ENCODE assay signal across 2 cellular contexts in the genomic region with DNA sequence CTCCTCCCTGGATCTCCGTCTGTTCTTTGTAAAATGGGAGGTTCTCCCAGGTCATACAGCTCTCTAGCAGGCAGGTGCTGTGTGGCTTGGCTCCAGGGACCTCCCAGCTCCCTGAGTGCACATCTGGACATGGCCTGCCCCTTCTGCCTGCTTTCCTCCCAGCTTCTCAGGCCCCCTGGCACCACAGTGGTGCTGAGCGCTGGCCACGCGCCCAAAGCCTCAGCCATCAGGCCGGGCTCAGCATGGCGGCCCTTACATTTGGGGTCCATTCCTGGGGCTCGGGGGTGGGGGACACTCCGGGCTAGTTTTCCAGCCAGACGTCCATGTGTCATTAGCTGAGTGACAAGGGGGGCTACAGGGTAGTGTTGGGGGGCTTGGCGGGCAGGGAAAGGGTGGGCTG.
TF ChIP-seq lines count a peak whose summit lies in the region.

No MANE protein-coding gene starts in this region.

TF ChIP-seq in H1, 55 proteins besides CTCF, POLR2A, EP300 and RAD21 (continued from another document):
- TF ChIP-seq HDAC2 (IDR thresholded peaks at IDR 0.05; ENCODE audit: borderline replicate concordance in 1 of 2, low read depth in 2 of 2, low read length in 2 of 2) (no peak), GTF2F1 (IDR thresholded peaks at IDR 0.05; ENCODE audit: borderline replicate concordance, low read depth, low read length) (no peak)
TF ChIP-seq in H1: peak in this region for 0.

TF ChIP-seq in WTC11, 78 proteins besides CTCF, POLR2A, EP300 and RAD21 (continued from another document):
- TF ChIP-seq, protein P1, sequence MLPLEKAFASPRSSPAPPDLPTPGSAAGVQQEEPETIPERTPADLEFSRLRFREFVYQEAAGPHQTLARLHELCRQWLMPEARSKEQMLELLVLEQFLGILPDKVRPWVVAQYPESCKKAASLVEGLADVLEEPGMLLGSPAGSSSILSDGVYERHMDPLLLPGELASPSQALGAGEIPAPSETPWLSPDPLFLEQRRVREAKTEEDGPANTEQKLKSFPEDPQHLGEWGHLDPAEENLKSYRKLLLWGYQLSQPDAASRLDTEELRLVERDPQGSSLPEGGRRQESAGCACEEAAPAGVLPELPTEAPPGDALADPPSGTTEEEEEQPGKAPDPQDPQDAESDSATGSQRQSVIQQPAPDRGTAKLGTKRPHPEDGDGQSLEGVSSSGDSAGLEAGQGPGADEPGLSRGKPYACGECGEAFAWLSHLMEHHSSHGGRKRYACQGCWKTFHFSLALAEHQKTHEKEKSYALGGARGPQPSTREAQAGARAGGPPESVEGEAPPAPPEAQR (CRISPR knock-in tag; IDR thresholded peaks at IDR 0.05), result no peak
- TF ChIP-seq, protein P2, sequence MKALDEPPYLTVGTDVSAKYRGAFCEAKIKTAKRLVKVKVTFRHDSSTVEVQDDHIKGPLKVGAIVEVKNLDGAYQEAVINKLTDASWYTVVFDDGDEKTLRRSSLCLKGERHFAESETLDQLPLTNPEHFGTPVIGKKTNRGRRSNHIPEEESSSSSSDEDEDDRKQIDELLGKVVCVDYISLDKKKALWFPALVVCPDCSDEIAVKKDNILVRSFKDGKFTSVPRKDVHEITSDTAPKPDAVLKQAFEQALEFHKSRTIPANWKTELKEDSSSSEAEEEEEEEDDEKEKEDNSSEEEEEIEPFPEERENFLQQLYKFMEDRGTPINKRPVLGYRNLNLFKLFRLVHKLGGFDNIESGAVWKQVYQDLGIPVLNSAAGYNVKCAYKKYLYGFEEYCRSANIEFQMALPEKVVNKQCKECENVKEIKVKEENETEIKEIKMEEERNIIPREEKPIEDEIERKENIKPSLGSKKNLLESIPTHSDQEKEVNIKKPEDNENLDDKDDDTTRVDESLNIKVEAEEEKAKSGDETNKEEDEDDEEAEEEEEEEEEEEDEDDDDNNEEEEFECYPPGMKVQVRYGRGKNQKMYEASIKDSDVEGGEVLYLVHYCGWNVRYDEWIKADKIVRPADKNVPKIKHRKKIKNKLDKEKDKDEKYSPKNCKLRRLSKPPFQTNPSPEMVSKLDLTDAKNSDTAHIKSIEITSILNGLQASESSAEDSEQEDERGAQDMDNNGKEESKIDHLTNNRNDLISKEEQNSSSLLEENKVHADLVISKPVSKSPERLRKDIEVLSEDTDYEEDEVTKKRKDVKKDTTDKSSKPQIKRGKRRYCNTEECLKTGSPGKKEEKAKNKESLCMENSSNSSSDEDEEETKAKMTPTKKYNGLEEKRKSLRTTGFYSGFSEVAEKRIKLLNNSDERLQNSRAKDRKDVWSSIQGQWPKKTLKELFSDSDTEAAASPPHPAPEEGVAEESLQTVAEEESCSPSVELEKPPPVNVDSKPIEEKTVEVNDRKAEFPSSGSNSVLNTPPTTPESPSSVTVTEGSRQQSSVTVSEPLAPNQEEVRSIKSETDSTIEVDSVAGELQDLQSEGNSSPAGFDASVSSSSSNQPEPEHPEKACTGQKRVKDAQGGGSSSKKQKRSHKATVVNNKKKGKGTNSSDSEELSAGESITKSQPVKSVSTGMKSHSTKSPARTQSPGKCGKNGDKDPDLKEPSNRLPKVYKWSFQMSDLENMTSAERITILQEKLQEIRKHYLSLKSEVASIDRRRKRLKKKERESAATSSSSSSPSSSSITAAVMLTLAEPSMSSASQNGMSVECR (CRISPR knock-in tag; IDR thresholded peaks at IDR 0.05; ENCODE audit: borderline replicate concordance), result no peak
- TF ChIP-seq ZNF219 (CRISPR knock-in tag; IDR thresholded peaks at IDR 0.05; ENCODE audit: borderline replicate concordance) (no peak), TEAD4 (CRISPR knock-in tag; IDR thresholded peaks at IDR 0.05) (no peak), MYBL2 (CRISPR knock-in tag; IDR thresholded peaks at IDR 0.05) (no peak), ESRRA (CRISPR knock-in tag; IDR thresholded peaks at IDR 0.05; ENCODE audit: borderline replicate concordance) (no peak), ZNF416 (CRISPR knock-in tag; IDR thresholded peaks at IDR 0.05) (no peak), PRRX2 (CRISPR knock-in tag; IDR thresholded peaks at IDR 0.05) (no peak), ZNF263 (CRISPR knock-in tag; IDR thresholded peaks at IDR 0.05; ENCODE audit: low read depth) (no peak), SMAD4 (CRISPR knock-in tag; IDR thresholded peaks at IDR 0.05) (no peak), KAT7 (CRISPR knock-in tag; IDR thresholded peaks at IDR 0.05; ENCODE audit: borderline replicate concordance) (no peak), NFE2L1 (CRISPR knock-in tag; IDR thresholded peaks at IDR 0.05) (no peak), NR1H2 (CRISPR knock-in tag; IDR thresholded peaks at IDR 0.05) (no peak), TCF7 (CRISPR knock-in tag; IDR thresholded peaks at IDR 0.05; ENCODE audit: low read depth) (no peak), ZNF317 (CRISPR knock-in tag; IDR thresholded peaks at IDR 0.05; ENCODE audit: borderline replicate concordance, low read depth) (no peak)
- TF ChIP-seq, protein P3, sequence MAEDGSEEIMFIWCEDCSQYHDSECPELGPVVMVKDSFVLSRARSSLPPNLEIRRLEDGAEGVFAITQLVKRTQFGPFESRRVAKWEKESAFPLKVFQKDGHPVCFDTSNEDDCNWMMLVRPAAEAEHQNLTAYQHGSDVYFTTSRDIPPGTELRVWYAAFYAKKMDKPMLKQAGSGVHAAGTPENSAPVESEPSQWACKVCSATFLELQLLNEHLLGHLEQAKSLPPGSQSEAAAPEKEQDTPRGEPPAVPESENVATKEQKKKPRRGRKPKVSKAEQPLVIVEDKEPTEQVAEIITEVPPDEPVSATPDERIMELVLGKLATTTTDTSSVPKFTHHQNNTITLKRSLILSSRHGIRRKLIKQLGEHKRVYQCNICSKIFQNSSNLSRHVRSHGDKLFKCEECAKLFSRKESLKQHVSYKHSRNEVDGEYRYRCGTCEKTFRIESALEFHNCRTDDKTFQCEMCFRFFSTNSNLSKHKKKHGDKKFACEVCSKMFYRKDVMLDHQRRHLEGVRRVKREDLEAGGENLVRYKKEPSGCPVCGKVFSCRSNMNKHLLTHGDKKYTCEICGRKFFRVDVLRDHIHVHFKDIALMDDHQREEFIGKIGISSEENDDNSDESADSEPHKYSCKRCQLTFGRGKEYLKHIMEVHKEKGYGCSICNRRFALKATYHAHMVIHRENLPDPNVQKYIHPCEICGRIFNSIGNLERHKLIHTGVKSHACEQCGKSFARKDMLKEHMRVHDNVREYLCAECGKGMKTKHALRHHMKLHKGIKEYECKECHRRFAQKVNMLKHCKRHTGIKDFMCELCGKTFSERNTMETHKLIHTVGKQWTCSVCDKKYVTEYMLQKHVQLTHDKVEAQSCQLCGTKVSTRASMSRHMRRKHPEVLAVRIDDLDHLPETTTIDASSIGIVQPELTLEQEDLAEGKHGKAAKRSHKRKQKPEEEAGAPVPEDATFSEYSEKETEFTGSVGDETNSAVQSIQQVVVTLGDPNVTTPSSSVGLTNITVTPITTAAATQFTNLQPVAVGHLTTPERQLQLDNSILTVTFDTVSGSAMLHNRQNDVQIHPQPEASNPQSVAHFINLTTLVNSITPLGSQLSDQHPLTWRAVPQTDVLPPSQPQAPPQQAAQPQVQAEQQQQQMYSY (CRISPR knock-in tag; IDR thresholded peaks at IDR 0.05), result no peak
- TF ChIP-seq, protein P4, sequence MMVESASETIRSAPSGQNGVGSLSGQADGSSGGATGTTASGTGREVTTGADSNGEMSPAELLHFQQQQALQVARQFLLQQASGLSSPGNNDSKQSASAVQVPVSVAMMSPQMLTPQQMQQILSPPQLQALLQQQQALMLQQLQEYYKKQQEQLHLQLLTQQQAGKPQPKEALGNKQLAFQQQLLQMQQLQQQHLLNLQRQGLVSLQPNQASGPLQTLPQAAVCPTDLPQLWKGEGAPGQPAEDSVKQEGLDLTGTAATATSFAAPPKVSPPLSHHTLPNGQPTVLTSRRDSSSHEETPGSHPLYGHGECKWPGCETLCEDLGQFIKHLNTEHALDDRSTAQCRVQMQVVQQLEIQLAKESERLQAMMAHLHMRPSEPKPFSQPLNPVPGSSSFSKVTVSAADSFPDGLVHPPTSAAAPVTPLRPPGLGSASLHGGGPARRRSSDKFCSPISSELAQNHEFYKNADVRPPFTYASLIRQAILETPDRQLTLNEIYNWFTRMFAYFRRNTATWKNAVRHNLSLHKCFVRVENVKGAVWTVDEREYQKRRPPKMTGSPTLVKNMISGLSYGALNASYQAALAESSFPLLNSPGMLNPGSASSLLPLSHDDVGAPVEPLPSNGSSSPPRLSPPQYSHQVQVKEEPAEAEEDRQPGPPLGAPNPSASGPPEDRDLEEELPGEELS (CRISPR knock-in tag; IDR thresholded peaks at IDR 0.05), result no peak
- TF ChIP-seq, protein P5, sequence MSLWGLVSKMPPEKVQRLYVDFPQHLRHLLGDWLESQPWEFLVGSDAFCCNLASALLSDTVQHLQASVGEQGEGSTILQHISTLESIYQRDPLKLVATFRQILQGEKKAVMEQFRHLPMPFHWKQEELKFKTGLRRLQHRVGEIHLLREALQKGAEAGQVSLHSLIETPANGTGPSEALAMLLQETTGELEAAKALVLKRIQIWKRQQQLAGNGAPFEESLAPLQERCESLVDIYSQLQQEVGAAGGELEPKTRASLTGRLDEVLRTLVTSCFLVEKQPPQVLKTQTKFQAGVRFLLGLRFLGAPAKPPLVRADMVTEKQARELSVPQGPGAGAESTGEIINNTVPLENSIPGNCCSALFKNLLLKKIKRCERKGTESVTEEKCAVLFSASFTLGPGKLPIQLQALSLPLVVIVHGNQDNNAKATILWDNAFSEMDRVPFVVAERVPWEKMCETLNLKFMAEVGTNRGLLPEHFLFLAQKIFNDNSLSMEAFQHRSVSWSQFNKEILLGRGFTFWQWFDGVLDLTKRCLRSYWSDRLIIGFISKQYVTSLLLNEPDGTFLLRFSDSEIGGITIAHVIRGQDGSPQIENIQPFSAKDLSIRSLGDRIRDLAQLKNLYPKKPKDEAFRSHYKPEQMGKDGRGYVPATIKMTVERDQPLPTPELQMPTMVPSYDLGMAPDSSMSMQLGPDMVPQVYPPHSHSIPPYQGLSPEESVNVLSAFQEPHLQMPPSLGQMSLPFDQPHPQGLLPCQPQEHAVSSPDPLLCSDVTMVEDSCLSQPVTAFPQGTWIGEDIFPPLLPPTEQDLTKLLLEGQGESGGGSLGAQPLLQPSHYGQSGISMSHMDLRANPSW (CRISPR knock-in tag; conservative IDR thresholded peaks at IDR 0.05; ENCODE audit: low read depth), result no peak
